ENCODE assay signal across 7 cellular contexts in genomic region chr7:121395961-121396757, GRCh38. TPM values are rescaled to one million over a fixed set of nuclear protein-coding genes. Genes with fewer than 3 reads are reported as not detected.
DNase-seq lines count a peak whose midpoint lies in the region; ATAC-seq and TF ChIP-seq lines count a peak whose summit lies in the region.

FAM3C (minus strand) TSS chr7:121396308; CDS start chr7:121382969, 13,339 bp downstream.

- H3K27ac ChIP-seq in ascending aorta, result peak within 1 kb of the TSS; percentile 85 to 91

- ATAC-seq in GM18498 (IDR thresholded peaks at IDR 0.05; ENCODE audit: unreplicated experiment) (peak; percentile 84), HG02884 (IDR thresholded peaks at IDR 0.05; ENCODE audit: unreplicated experiment) (peak; percentile 77)

- H3K27me3 ChIP-seq in ascending aorta, result no peaks in the 10 kb centered on the region

- no peaks in the 10 kb centered on the region for H3K4me1 ChIP-seq in ascending aorta

- intact Hi-C loops in T-helper 2 cell treated with Interferon-gamma antibody and Interleukin-4, amounts not matched to agents 100 ng/mL and 5 ng/mL, for 36 hours (cut with micrococcal nuclease), result loop anchor here (1.0 to 10.0 kb wide), 7 partner anchors 29 to 746 kb away; partner anchors contain the start of genes AASS, CPED1 and ING3
- intact Hi-C loops in ascending aorta (cut with DNase I), result loop anchor here (2.0 to 5.0 kb wide), 4 partner anchors 29 to 746 kb away; partner anchors contain the start of genes AASS, ING3 and TSPAN12

- peak; percentile 77 for DNase-seq in NCI-H1694 treated with DMSO at 0.1 percent for 48 hours (lab: John Stamatoyannopoulos, UW)
- peak; percentile 75 to 95 for DNase-seq in ascending aorta (ENCODE audit: low spot score in 2 of 2)
- DNase-seq in hepatic stellate cell (ENCODE audit: low spot score), result peak; percentile 85
- DNase-seq in renal cortical epithelial cell (ENCODE audit: low read depth), result peak; percentile 68

- TF ChIP-seq CTCF in ascending aorta (IDR thresholded peaks at IDR 0.05), result peak; percentile 83 to 96 (median 92)

- no peaks in the 10 kb centered on the region for H3K36me3 ChIP-seq in ascending aorta

- H3K4me3 ChIP-seq in ascending aorta, result peak within 1 kb of the TSS; percentile 93 to 100

- H3K9me3 ChIP-seq in ascending aorta, result no peaks in the 10 kb centered on the region

RNA-seq across cellular contexts. Expression of gene FAM3C, which starts in this region (rescaled TPM):
- total RNA-seq in T-helper 2 cell treated with Interferon-gamma antibody and Interleukin-4, amounts not matched to agents 100 ng/mL and 5 ng/mL, for 36 hours, result 25.4 and 27.6 TPM in 2 replicates
- total RNA-seq in ascending aorta, result 27.6 TPM
- 92.6 and 203 TPM in 2 replicates for total RNA-seq in renal cortical epithelial cell

Comparison
In these comparisons a context has a peak if more than half of its experiments do, and no peak if none do; other contexts are left out.
1. Peak in every context shown above with its lines: DNase-seq, ATAC-seq, H3K4me3 ChIP-seq and H3K27ac ChIP-seq.